In the genomic region with DNA sequence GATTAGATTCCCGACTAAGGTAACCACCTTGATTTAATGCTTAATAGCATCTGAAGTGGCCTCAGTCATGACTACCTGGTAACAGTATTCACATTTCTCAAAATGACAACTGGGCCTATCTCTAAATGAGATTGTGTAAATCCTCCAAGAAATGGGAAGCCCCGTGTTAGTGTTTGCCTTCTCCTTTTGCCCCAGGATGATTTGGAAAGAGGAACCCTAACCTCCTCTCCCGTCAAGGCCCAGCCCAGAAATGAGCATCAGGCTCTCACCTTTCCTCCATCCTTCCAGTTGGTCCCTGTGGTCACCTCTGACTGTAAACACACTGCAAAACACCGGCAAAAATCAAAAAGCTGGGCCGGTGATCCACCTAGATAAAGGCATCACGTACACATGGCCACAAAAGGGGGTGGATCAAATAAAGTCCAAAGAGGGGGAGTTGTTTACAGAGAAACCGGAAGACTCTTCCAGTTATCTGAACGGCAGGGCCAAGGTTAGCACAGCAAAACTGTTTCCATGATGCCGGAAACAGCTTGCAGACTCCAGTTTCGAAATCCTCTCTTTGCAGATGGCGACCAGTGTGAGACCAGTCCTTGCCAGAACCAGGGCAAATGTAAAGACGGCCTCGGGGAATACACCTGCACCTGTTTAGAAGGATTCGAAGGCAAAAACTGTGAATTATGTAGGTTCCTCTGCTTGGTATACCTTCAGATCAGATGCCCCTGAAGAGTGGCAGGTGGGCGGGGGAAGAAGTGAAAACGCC, we compare ENCODE assay signal across 1 cellular context.
A peak's percentile ranks its signal among the peaks of the same experiment; 100 is the strongest.
TF ChIP-seq lines count a peak whose summit lies in the region.

No MANE protein-coding gene starts in this region.

TF ChIP-seq in HepG2, 621 proteins besides CTCF, POLR2A, EP300 and RAD21 (continued from another document and continues in another):
- TF ChIP-seq, protein P1, sequence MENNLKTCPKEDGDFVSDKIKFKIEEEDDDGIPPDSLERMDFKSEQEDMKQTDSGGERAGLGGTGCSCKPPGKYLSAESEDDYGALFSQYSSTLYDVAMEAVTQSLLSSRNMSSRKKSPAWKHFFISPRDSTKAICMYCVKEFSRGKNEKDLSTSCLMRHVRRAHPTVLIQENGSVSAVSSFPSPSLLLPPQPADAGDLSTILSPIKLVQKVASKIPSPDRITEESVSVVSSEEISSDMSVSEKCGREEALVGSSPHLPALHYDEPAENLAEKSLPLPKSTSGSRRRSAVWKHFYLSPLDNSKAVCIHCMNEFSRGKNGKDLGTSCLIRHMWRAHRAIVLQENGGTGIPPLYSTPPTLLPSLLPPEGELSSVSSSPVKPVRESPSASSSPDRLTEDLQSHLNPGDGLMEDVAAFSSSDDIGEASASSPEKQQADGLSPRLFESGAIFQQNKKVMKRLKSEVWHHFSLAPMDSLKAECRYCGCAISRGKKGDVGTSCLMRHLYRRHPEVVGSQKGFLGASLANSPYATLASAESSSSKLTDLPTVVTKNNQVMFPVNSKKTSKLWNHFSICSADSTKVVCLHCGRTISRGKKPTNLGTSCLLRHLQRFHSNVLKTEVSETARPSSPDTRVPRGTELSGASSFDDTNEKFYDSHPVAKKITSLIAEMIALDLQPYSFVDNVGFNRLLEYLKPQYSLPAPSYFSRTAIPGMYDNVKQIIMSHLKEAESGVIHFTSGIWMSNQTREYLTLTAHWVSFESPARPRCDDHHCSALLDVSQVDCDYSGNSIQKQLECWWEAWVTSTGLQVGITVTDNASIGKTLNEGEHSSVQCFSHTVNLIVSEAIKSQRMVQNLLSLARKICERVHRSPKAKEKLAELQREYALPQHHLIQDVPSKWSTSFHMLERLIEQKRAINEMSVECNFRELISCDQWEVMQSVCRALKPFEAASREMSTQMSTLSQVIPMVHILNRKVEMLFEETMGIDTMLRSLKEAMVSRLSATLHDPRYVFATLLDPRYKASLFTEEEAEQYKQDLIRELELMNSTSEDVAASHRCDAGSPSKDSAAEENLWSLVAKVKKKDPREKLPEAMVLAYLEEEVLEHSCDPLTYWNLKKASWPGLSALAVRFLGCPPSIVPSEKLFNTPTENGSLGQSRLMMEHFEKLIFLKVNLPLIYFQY (CRISPR knock-in tag; IDR thresholded peaks at IDR 0.05; ENCODE audit: borderline replicate concordance), result peak; percentile 76; the same call in 1 of the 2 replicates
- TF ChIP-seq ZNF329 (CRISPR knock-in tag; IDR thresholded peaks at IDR 0.05; ENCODE audit: low read depth), result no peak
- TF ChIP-seq, protein P2, sequence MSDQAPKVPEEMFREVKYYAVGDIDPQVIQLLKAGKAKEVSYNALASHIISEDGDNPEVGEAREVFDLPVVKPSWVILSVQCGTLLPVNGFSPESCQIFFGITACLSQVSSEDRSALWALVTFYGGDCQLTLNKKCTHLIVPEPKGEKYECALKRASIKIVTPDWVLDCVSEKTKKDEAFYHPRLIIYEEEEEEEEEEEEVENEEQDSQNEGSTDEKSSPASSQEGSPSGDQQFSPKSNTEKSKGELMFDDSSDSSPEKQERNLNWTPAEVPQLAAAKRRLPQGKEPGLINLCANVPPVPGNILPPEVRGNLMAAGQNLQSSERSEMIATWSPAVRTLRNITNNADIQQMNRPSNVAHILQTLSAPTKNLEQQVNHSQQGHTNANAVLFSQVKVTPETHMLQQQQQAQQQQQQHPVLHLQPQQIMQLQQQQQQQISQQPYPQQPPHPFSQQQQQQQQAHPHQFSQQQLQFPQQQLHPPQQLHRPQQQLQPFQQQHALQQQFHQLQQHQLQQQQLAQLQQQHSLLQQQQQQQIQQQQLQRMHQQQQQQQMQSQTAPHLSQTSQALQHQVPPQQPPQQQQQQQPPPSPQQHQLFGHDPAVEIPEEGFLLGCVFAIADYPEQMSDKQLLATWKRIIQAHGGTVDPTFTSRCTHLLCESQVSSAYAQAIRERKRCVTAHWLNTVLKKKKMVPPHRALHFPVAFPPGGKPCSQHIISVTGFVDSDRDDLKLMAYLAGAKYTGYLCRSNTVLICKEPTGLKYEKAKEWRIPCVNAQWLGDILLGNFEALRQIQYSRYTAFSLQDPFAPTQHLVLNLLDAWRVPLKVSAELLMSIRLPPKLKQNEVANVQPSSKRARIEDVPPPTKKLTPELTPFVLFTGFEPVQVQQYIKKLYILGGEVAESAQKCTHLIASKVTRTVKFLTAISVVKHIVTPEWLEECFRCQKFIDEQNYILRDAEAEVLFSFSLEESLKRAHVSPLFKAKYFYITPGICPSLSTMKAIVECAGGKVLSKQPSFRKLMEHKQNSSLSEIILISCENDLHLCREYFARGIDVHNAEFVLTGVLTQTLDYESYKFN (CRISPR knock-in tag; conservative IDR thresholded peaks at IDR 0.05), result peak; percentile 98
- no peak for TF ChIP-seq ADNP (CRISPR knock-in tag; IDR thresholded peaks at IDR 0.05)
- TF ChIP-seq, protein P3, sequence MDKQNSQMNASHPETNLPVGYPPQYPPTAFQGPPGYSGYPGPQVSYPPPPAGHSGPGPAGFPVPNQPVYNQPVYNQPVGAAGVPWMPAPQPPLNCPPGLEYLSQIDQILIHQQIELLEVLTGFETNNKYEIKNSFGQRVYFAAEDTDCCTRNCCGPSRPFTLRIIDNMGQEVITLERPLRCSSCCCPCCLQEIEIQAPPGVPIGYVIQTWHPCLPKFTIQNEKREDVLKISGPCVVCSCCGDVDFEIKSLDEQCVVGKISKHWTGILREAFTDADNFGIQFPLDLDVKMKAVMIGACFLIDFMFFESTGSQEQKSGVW (CRISPR knock-in tag; IDR thresholded peaks at IDR 0.05; ENCODE audit: borderline replicate concordance), result no peak
- 0 out of 2 replicates have a peak, but pooled peaks have one; percentile 43 for TF ChIP-seq ZNF724P (CRISPR knock-in tag; IDR thresholded peaks at IDR 0.05; ENCODE audit: borderline replicate concordance)
- peak; percentile 81 for TF ChIP-seq POGZ (CRISPR knock-in tag; IDR thresholded peaks at IDR 0.05)
- no peak for TF ChIP-seq CHD2 (IDR thresholded peaks at IDR 0.05; ENCODE audit: low read depth, low read length)
- TF ChIP-seq, protein P4, sequence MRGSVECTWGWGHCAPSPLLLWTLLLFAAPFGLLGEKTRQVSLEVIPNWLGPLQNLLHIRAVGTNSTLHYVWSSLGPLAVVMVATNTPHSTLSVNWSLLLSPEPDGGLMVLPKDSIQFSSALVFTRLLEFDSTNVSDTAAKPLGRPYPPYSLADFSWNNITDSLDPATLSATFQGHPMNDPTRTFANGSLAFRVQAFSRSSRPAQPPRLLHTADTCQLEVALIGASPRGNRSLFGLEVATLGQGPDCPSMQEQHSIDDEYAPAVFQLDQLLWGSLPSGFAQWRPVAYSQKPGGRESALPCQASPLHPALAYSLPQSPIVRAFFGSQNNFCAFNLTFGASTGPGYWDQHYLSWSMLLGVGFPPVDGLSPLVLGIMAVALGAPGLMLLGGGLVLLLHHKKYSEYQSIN (CRISPR knock-in tag; IDR thresholded peaks at IDR 0.05; ENCODE audit: borderline replicate concordance), result no peak
- no peak for TF ChIP-seq U2AF1 (optimal IDR thresholded peaks at IDR 0.05; ENCODE audit: low read depth, low read length)
- TF ChIP-seq PPARG (CRISPR knock-in tag; conservative IDR thresholded peaks at IDR 0.05), result peak; percentile 92
- TF ChIP-seq ZNF547 (CRISPR knock-in tag; IDR thresholded peaks at IDR 0.05), result peak; percentile 78
- TF ChIP-seq, protein P5, sequence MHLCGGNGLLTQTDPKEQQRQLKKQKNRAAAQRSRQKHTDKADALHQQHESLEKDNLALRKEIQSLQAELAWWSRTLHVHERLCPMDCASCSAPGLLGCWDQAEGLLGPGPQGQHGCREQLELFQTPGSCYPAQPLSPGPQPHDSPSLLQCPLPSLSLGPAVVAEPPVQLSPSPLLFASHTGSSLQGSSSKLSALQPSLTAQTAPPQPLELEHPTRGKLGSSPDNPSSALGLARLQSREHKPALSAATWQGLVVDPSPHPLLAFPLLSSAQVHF (CRISPR knock-in tag; IDR thresholded peaks at IDR 0.05), result no peak
- no peak for TF ChIP-seq ZNF34 (CRISPR knock-in tag; IDR thresholded peaks at IDR 0.05; ENCODE audit: borderline replicate concordance)
- no peak for TF ChIP-seq ZNF3 (CRISPR knock-in tag; IDR thresholded peaks at IDR 0.05)
- TF ChIP-seq TAF1 (CRISPR knock-in tag; IDR thresholded peaks at IDR 0.05), result no peak
- TF ChIP-seq FIP1L1 (IDR thresholded peaks at IDR 0.05; ENCODE audit: borderline replicate concordance, insufficient read depth, low read depth, low read length), result 0 out of 2 replicates have a peak, but pooled peaks have one; percentile 33
- TF ChIP-seq REPIN1 (CRISPR knock-in tag; IDR thresholded peaks at IDR 0.05; ENCODE audit: borderline replicate concordance, low read depth), result peak; percentile 47; the same call in 1 of the 2 replicates
- TF ChIP-seq, protein P6, sequence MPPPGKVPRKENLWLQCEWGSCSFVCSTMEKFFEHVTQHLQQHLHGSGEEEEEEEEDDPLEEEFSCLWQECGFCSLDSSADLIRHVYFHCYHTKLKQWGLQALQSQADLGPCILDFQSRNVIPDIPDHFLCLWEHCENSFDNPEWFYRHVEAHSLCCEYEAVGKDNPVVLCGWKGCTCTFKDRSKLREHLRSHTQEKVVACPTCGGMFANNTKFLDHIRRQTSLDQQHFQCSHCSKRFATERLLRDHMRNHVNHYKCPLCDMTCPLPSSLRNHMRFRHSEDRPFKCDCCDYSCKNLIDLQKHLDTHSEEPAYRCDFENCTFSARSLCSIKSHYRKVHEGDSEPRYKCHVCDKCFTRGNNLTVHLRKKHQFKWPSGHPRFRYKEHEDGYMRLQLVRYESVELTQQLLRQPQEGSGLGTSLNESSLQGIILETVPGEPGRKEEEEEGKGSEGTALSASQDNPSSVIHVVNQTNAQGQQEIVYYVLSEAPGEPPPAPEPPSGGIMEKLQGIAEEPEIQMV (CRISPR knock-in tag; IDR thresholded peaks at IDR 0.05; ENCODE audit: low read depth), result peak; percentile 87
- no peak for TF ChIP-seq ZNF720 (CRISPR knock-in tag; IDR thresholded peaks at IDR 0.05)
- no peak for TF ChIP-seq ZNF121 (CRISPR knock-in tag; IDR thresholded peaks at IDR 0.05)
- TF ChIP-seq, protein P7, sequence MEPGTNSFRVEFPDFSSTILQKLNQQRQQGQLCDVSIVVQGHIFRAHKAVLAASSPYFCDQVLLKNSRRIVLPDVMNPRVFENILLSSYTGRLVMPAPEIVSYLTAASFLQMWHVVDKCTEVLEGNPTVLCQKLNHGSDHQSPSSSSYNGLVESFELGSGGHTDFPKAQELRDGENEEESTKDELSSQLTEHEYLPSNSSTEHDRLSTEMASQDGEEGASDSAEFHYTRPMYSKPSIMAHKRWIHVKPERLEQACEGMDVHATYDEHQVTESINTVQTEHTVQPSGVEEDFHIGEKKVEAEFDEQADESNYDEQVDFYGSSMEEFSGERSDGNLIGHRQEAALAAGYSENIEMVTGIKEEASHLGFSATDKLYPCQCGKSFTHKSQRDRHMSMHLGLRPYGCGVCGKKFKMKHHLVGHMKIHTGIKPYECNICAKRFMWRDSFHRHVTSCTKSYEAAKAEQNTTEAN (CRISPR knock-in tag; conservative IDR thresholded peaks at IDR 0.05), result no peak
- peak; percentile 68; the same call in 1 of the 2 replicates for TF ChIP-seq ZNF205 (CRISPR knock-in tag; IDR thresholded peaks at IDR 0.05)
- TF ChIP-seq MEIS1 (CRISPR knock-in tag; IDR thresholded peaks at IDR 0.05; ENCODE audit: borderline replicate concordance), result peak; percentile 92
- peak; percentile 84 for TF ChIP-seq IRF2 (CRISPR knock-in tag; IDR thresholded peaks at IDR 0.05)
- TF ChIP-seq, protein P8, sequence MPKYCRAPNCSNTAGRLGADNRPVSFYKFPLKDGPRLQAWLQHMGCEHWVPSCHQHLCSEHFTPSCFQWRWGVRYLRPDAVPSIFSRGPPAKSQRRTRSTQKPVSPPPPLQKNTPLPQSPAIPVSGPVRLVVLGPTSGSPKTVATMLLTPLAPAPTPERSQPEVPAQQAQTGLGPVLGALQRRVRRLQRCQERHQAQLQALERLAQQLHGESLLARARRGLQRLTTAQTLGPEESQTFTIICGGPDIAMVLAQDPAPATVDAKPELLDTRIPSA (CRISPR knock-in tag; IDR thresholded peaks at IDR 0.05; ENCODE audit: borderline replicate concordance), result no peak
- TF ChIP-seq, protein P9, sequence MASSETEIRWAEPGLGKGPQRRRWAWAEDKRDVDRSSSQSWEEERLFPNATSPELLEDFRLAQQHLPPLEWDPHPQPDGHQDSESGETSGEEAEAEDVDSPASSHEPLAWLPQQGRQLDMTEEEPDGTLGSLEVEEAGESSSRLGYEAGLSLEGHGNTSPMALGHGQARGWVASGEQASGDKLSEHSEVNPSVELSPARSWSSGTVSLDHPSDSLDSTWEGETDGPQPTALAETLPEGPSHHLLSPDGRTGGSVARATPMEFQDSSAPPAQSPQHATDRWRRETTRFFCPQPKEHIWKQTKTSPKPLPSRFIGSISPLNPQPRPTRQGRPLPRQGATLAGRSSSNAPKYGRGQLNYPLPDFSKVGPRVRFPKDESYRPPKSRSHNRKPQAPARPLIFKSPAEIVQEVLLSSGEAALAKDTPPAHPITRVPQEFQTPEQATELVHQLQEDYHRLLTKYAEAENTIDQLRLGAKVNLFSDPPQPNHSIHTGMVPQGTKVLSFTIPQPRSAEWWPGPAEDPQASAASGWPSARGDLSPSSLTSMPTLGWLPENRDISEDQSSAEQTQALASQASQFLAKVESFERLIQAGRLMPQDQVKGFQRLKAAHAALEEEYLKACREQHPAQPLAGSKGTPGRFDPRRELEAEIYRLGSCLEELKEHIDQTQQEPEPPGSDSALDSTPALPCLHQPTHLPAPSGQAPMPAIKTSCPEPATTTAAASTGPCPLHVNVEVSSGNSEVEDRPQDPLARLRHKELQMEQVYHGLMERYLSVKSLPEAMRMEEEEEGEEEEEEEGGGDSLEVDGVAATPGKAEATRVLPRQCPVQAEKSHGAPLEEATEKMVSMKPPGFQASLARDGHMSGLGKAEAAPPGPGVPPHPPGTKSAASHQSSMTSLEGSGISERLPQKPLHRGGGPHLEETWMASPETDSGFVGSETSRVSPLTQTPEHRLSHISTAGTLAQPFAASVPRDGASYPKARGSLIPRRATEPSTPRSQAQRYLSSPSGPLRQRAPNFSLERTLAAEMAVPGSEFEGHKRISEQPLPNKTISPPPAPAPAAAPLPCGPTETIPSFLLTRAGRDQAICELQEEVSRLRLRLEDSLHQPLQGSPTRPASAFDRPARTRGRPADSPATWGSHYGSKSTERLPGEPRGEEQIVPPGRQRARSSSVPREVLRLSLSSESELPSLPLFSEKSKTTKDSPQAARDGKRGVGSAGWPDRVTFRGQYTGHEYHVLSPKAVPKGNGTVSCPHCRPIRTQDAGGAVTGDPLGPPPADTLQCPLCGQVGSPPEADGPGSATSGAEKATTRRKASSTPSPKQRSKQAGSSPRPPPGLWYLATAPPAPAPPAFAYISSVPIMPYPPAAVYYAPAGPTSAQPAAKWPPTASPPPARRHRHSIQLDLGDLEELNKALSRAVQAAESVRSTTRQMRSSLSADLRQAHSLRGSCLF (CRISPR knock-in tag; IDR thresholded peaks at IDR 0.05; ENCODE audit: borderline replicate concordance), result no peak
- TF ChIP-seq KDM3A (CRISPR knock-in tag; IDR thresholded peaks at IDR 0.05; ENCODE audit: low read depth), result no peak
- TF ChIP-seq, protein P10, sequence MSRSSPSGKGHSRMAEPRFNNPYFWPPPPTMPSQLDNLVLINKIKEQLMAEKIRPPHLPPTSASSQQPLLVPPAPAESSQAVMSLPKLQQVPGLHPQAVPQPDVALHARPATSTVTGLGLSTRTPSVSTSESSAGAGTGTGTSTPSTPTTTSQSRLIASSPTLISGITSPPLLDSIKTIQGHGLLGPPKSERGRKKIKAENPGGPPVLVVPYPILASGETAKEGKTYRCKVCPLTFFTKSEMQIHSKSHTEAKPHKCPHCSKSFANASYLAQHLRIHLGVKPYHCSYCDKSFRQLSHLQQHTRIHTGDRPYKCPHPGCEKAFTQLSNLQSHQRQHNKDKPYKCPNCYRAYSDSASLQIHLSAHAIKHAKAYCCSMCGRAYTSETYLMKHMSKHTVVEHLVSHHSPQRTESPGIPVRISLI (CRISPR knock-in tag; IDR thresholded peaks at IDR 0.05; ENCODE audit: borderline replicate concordance), result peak; percentile 62; the same call in 1 of the 2 replicates
- peak; percentile 62 for TF ChIP-seq FOSL2 (CRISPR knock-in tag; IDR thresholded peaks at IDR 0.05)
- no peak for TF ChIP-seq MYNN (CRISPR knock-in tag; IDR thresholded peaks at IDR 0.05; ENCODE audit: low read depth)
- TF ChIP-seq CC2D1A (CRISPR knock-in tag; IDR thresholded peaks at IDR 0.05), result no peak
- peak; percentile 94 for TF ChIP-seq HOXA3 (CRISPR knock-in tag; IDR thresholded peaks at IDR 0.05)
- peak; percentile 89 for TF ChIP-seq CREM (IDR thresholded peaks at IDR 0.05)
- no peak for TF ChIP-seq CREM (CRISPR knock-in tag; IDR thresholded peaks at IDR 0.05)
